Comparison of ENCODE assay signal across 14 cellular contexts in genomic region chr18:55102958-55103456, GRCh38.
DNase-seq lines count a peak whose midpoint lies in the region; ATAC-seq and TF ChIP-seq lines count a peak whose summit lies in the region.
"Had no signal": no experiment of that assay in that cellular context is flagged by ENCODE, and none has a peak within 500 bp of the region (broad histone marks: within the 10 kb centered on the region; RNA-seq: fewer than 3 reads in every experiment).

No MANE protein-coding gene starts in this region.

- H3K27me3 ChIP-seq in right cardiac atrium (ENCODE audit: control insufficient read depth, insufficient read depth): no peaks in the 10 kb centered on the region
- no peaks in the 10 kb centered on the region for H3K27me3 ChIP-seq in right atrium auricular region
- no peaks in the 10 kb centered on the region for H3K27me3 ChIP-seq in parathyroid adenoma (ENCODE audit: control insufficient read depth, insufficient read depth, low read length)
- H3K27me3 ChIP-seq in foreskin keratinocyte: no peaks in the 10 kb centered on the region
- H3K27me3 ChIP-seq: BLaER1 treated with 17β-estradiol and CSF1 and Interleukin-3, amounts not matched to agents 10 nM and 100 nM had no signal

- H3K36me3 ChIP-seq in right atrium auricular region (no peaks in the 10 kb centered on the region), parathyroid adenoma (ENCODE audit: control insufficient read depth, insufficient read depth, low read length) (no peaks in the 10 kb centered on the region)
- H3K36me3 ChIP-seq: BLaER1 treated with 17β-estradiol and CSF1 and Interleukin-3, amounts not matched to agents 10 nM and 100 nM had no signal

- H3K4me1 ChIP-seq in right cardiac atrium (ENCODE audit: control insufficient read depth, insufficient read depth, low read length): no peaks in the 10 kb centered on the region
- no peaks in the 10 kb centered on the region for H3K4me1 ChIP-seq in right atrium auricular region
- H3K4me1 ChIP-seq in parathyroid adenoma: peaks cover 26% of the 10 kb centered on the region
- H3K4me1 ChIP-seq in foreskin keratinocyte: peaks cover 4% of the 10 kb centered on the region
- H3K4me1 ChIP-seq: BLaER1 treated with 17β-estradiol and CSF1 and Interleukin-3, amounts not matched to agents 10 nM and 100 nM had no signal

- ATAC-seq in right cardiac atrium (peak; percentile 47 to 69), left lobe of liver (peak; percentile 69), foreskin keratinocyte (no peak)
- ATAC-seq: HCT116, K562 had no signal

- H3K79me2 ChIP-seq in parathyroid adenoma: no peaks in the 10 kb centered on the region

- no peak for DNase-seq in right cardiac atrium
- DNase-seq in right atrium auricular region (ENCODE audit: low spot score): no peak
- no peak for DNase-seq in left lobe of liver (ENCODE audit: low spot score)
- no peak for DNase-seq in NCI-H2171 treated with DMSO at 0.1 percent for 48 hours (lab: John Stamatoyannopoulos, UW)
- DNase-seq in middle frontal gyrus (ENCODE audit: extremely low spot score, low spot score): no peak
- DNase-seq in foreskin keratinocyte: no peak
- DNase-seq: 8988T; AML-193; CD4-positive, CD25-positive, alpha-beta regulatory T cell; GM23248 had no signal

- H3K9ac ChIP-seq in parathyroid adenoma: no peak overlapping the region
- H3K9ac ChIP-seq: BLaER1 treated with 17β-estradiol and CSF1 and Interleukin-3, amounts not matched to agents 10 nM and 100 nM; GM23248 had no signal

- H3K4me3 ChIP-seq in right cardiac atrium (ENCODE audit: low read length): no peak overlapping the region
- no peak overlapping the region for H3K4me3 ChIP-seq in right atrium auricular region
- H3K4me3 ChIP-seq in parathyroid adenoma (ENCODE audit: low read depth, low read length): no peak overlapping the region
- H3K4me3 ChIP-seq: BLaER1 treated with 17β-estradiol and CSF1 and Interleukin-3, amounts not matched to agents 10 nM and 100 nM; GM23248; K562 had no signal

- H3K27ac ChIP-seq in right cardiac atrium (ENCODE audit: low read length) (no peak overlapping the region), right atrium auricular region (no peak overlapping the region), parathyroid adenoma (no peak overlapping the region), foreskin keratinocyte (no peak overlapping the region)
- H3K27ac ChIP-seq: BLaER1 treated with 17β-estradiol and CSF1 and Interleukin-3, amounts not matched to agents 10 nM and 100 nM; GM23248 had no signal

- no peak overlapping the region for H3K4me2 ChIP-seq in parathyroid adenoma (ENCODE audit: low read length)
- H3K4me2 ChIP-seq: BLaER1 treated with 17β-estradiol and CSF1 and Interleukin-3, amounts not matched to agents 10 nM and 100 nM had no signal

- 86% methylated on average over 3 of the region's 3 CpGs for WGBS in right cardiac atrium

- H3K9me3 ChIP-seq in right cardiac atrium (ENCODE audit: control insufficient read depth, low read length): no peaks in the 10 kb centered on the region
- no peaks in the 10 kb centered on the region for H3K9me3 ChIP-seq in right atrium auricular region
- no peaks in the 10 kb centered on the region for H3K9me3 ChIP-seq in parathyroid adenoma (ENCODE audit: control insufficient read depth, low read length)
- H3K9me3 ChIP-seq: BLaER1 treated with 17β-estradiol and CSF1 and Interleukin-3, amounts not matched to agents 10 nM and 100 nM had no signal

- peak overlapping the region; percentile 43 for H2AFZ ChIP-seq in parathyroid adenoma
- H2AFZ ChIP-seq: GM23248 had no signal

- TF ChIP-seq CTCF in right atrium auricular region (IDR thresholded peaks at IDR 0.05) (no peak), parathyroid adenoma (IDR thresholded peaks at IDR 0.05) (no peak), foreskin keratinocyte (conservative IDR thresholded peaks at IDR 0.05) (no peak)

- intact Hi-C loops in right cardiac atrium (cut with DNase I): no loop called here
